24 cellular contexts compared by ENCODE assay signal in genomic region chr1:171421413-171422020, GRCh38.
DNase-seq lines count a peak whose midpoint lies in the region; ATAC-seq, FAIRE-seq and TF ChIP-seq lines count a peak whose summit lies in the region.
"Had no signal": no experiment of that assay in that cellular context is flagged by ENCODE, and none has a peak within 500 bp of the region (broad histone marks: within the 10 kb centered on the region; RNA-seq: fewer than 3 reads in every experiment).

No MANE protein-coding gene starts in this region.

- H2BK15ac ChIP-seq in H9 (ENCODE audit: low read depth, low read length), result no peak overlapping the region

- no peaks in the 10 kb centered on the region for H3K9me3 Mint-ChIP-seq in activated naive CD4-positive, alpha-beta T cell treated with anti-CD3 and anti-CD28 coated beads, Interleukin-2, amount 50 U/mL, for 72 hours
- H3K9me3 Mint-ChIP-seq in H9, result peaks cover 17 to 28% of the 10 kb centered on the region in 2 experiments
- peaks cover 13% of the 10 kb centered on the region for H3K9me3 Mint-ChIP-seq in neural progenitor cell

- in situ Hi-C loops in K562 (cut with MboI), result no loop called here

- H3K18ac ChIP-seq in H9 (ENCODE audit: insufficient read length, low read depth, low read length), result peak overlapping the region; percentile 75

- H3K27me3 Mint-ChIP-seq in H9 (ENCODE audit: low read depth) (no peaks in the 10 kb centered on the region), neural progenitor cell (ENCODE audit: insufficient read depth, low read depth) (no peaks in the 10 kb centered on the region)
- H3K27me3 Mint-ChIP-seq: naive thymus-derived CD4-positive, alpha-beta T cell had no signal

- no peaks in the 10 kb centered on the region for H3K23me2 ChIP-seq in H9 (ENCODE audit: insufficient read length, low read depth, low read length, poor library complexity, severe bottlenecking)

- H4K20me1 ChIP-seq in H9 (ENCODE audit: control insufficient read depth, insufficient read depth, insufficient read length) (no peaks in the 10 kb centered on the region), K562 (replicated peaks; ENCODE audit: control insufficient read depth, insufficient read depth, low read length) (no peaks in the 10 kb centered on the region), neural progenitor cell (ENCODE audit: low read depth) (no peaks in the 10 kb centered on the region)

- no peak overlapping the region for H3K23ac ChIP-seq in H9 (ENCODE audit: insufficient read length, low read depth, low read length)

- peak overlapping the region; percentile 61 to 70 for H3K27ac Mint-ChIP-seq in activated naive CD4-positive, alpha-beta T cell treated with anti-CD3 and anti-CD28 coated beads, Interleukin-2, amount 50 U/mL, for 72 hours
- H3K27ac Mint-ChIP-seq in H9 (peak overlapping the region; percentile 11 to 94 (median 64); a peak in 5 of 7 replicates), neural progenitor cell (no peak overlapping the region)
- H3K27ac Mint-ChIP-seq: T-helper 1 cell treated with Interleukin-12 subunit alpha and Interleukin-12 subunit beta and Interleukin-4 antibody, amounts not matched to agents 30 μg/mL and 1 μg/mL, for 36 hours had no signal

- TF ChIP-seq RAD21 in K562 (CRISPR knock-in tag; conservative IDR thresholded peaks at IDR 0.05 in 1 of 2, IDR thresholded peaks at IDR 0.05 in 1 of 2), result no peak

- H2BK5ac ChIP-seq in H9 (ENCODE audit: insufficient read length, low read length), result peak overlapping the region; percentile 55

- H3K9me3 ChIP-seq in H9 (ENCODE audit: control insufficient read depth, low read depth, low read length) (no peaks in the 10 kb centered on the region), K562 (replicated peaks; ENCODE audit: control insufficient read depth, insufficient read depth, low read depth, low read length) (no peaks in the 10 kb centered on the region), neural progenitor cell (ENCODE audit: low read depth) (peaks cover 6% of the 10 kb centered on the region)
- H3K9me3 ChIP-seq: right lobe of liver, thoracic aorta had no signal

- peak overlapping the region; percentile 76 for H3K14ac ChIP-seq in H9 (ENCODE audit: insufficient read depth, low read length)

- H3T11ph ChIP-seq in H9 (ENCODE audit: low read length), result no peak overlapping the region

- H3F3A ChIP-seq in neural progenitor cell (ENCODE audit: low read depth), result no peaks in the 10 kb centered on the region

- no peak overlapping the region for H2BK12ac ChIP-seq in H9 (ENCODE audit: insufficient read length, low read depth, low read length)

- peak overlapping the region; percentile 19 for H2BK120ac ChIP-seq in H9 (ENCODE audit: low read depth, low read length, poor library complexity, severe bottlenecking)

- peaks cover 0 to 7% of the 10 kb centered on the region in 2 donors for H3K36me3 Mint-ChIP-seq in activated naive CD4-positive, alpha-beta T cell treated with anti-CD3 and anti-CD28 coated beads, Interleukin-2, amount 50 U/mL, for 72 hours
- H3K36me3 Mint-ChIP-seq in H9 (ENCODE audit: insufficient read depth in 1 of 3, low read depth in 3 of 3) (peaks cover 7 to 16% (median 14%) of the 10 kb centered on the region in 3 experiments), neural progenitor cell (peaks cover 2% of the 10 kb centered on the region)
- H3K36me3 Mint-ChIP-seq: CD8-positive, alpha-beta memory T cell; naive thymus-derived CD4-positive, alpha-beta T cell had no signal

- H3K4me3 ChIP-seq in K562, result no peak overlapping the region
- H3K4me3 ChIP-seq in neural progenitor cell, result no peak overlapping the region
- H3K4me3 ChIP-seq: right lobe of liver, thoracic aorta had no signal

- H3K4me1 ChIP-seq in H9 (ENCODE audit: insufficient read depth, low read length), result peaks cover 7% of the 10 kb centered on the region; the same call in 1 of the 2 replicates
- no peaks in the 10 kb centered on the region for H3K4me1 ChIP-seq in K562 (replicated peaks in 1 of 2; ENCODE audit: control insufficient read depth in 2 of 2, insufficient read depth in 2 of 2, low read length in 2 of 2)
- H3K4me1 ChIP-seq in neural progenitor cell, result no peaks in the 10 kb centered on the region
- H3K4me1 ChIP-seq: right lobe of liver had no signal

- H3K4me3 Mint-ChIP-seq in H9 (no peak overlapping the region), neural progenitor cell (no peak overlapping the region)
- H3K4me3 Mint-ChIP-seq: T-helper 1 cell treated with Interleukin-12 subunit alpha and Interleukin-12 subunit beta and Interleukin-4 antibody, amounts not matched to agents 30 μg/mL and 1 μg/mL, for 36 hours had no signal

- H3K56ac ChIP-seq in H9 (ENCODE audit: insufficient read length, low read depth, low read length), result no peak overlapping the region

- no peaks in the 10 kb centered on the region for H3K9me1 ChIP-seq in K562 (ENCODE audit: control insufficient read depth, insufficient read depth, low read length)

- POLR2A ChIA-PET in K562 (lab: Yijun Ruan, JAX), result no interaction called here

- H3K36me3 ChIP-seq in K562 (ENCODE audit: control insufficient read depth, insufficient read depth, low read length) (no peaks in the 10 kb centered on the region), neural progenitor cell (no peaks in the 10 kb centered on the region)
- H3K36me3 ChIP-seq: heart right ventricle, right lobe of liver, thoracic aorta, WERI-Rb-1 had no signal

- no peak for FAIRE-seq in K562 (lab: Jason Lieb, UNC)
- FAIRE-seq: astrocyte had no signal

- H2AK5ac ChIP-seq in H9 (ENCODE audit: insufficient read length, low read length), result no peak overlapping the region

- no peak overlapping the region for H3K4ac ChIP-seq in H9 (ENCODE audit: low read depth, low read length)

- DNase-seq in activated naive CD4-positive, alpha-beta T cell treated with anti-CD3 and anti-CD28 coated beads, Interleukin-2, amount 50 U/mL, for 72 hours (ENCODE audit: low spot score in 2 of 2), result no peak
- no peak for DNase-seq in activated naive CD4-positive, alpha-beta T cell treated with anti-CD3 and anti-CD28 coated beads, Interleukin-2, amount 50 U/mL, for 16 hours
- DNase-seq in H9 (no peak), K562 (ENCODE audit: extremely low read depth in 1 of 4, low spot score in 3 of 4) (no peak), neural progenitor cell (ENCODE audit: low spot score) (no peak), NOMO-1 treated with DMSO at 0.1 percent for 48 hours (lab: John Stamatoyannopoulos, UW; ENCODE audit: unreplicated experiment) (no peak), NCI-H146 (lab: John Stamatoyannopoulos, UW) (no peak)
- no peak for DNase-seq in activated effector memory CD4-positive, alpha-beta T cell treated with anti-CD3 and anti-CD28 coated beads, Interleukin-2, amount 50 U/mL, for 16 hours
- DNase-seq: activated CD8-positive, alpha-beta memory T cell treated with anti-CD3 and anti-CD28 coated beads for 24 hours; CD8-positive, alpha-beta memory T cell; effector CD8-positive, alpha-beta T cell; heart right ventricle; islet precursor cell; Kasumi-1; mesenchymal stem cell; naive thymus-derived CD4-positive, alpha-beta T cell; NCI-H1092; NCI-H2081 treated with DMSO at 0.1 percent for 48 hours; NCI-H524; right lobe of liver; WERI-Rb-1 had no signal

- BruUV-seq in K562 (replicated peaks; lab: Mats Ljungman, UMichigan), result no TSS peak

- H4K5ac ChIP-seq in H9 (ENCODE audit: insufficient read length, low read depth, low read length), result peak overlapping the region; percentile 28

- no peaks in the 10 kb centered on the region for H3K79me1 ChIP-seq in H9 (ENCODE audit: insufficient read depth, low read depth, low read length, poor library complexity, severe bottlenecking)

- H3K27me3 ChIP-seq in H9 (ENCODE audit: insufficient read depth, low read length), result no peaks in the 10 kb centered on the region
- peaks cover 11 to 33% of the 10 kb centered on the region in 2 experiments for H3K27me3 ChIP-seq in K562 (ENCODE audit: control insufficient read depth in 2 of 2, insufficient read depth in 2 of 2, low read length in 2 of 2)
- H3K27me3 ChIP-seq in neural progenitor cell, result no peaks in the 10 kb centered on the region
- H3K27me3 ChIP-seq: heart right ventricle, right lobe of liver had no signal

- no peaks in the 10 kb centered on the region for H3K79me2 ChIP-seq in H9 (ENCODE audit: insufficient read depth, low read length)
- no peaks in the 10 kb centered on the region for H3K79me2 ChIP-seq in K562 (ENCODE audit: control insufficient read depth, insufficient read depth, low read length)
- no peaks in the 10 kb centered on the region for H3K79me2 ChIP-seq in neural progenitor cell (ENCODE audit: low read depth)

- H3K4me1 Mint-ChIP-seq in H9, result peaks cover 29 to 35% of the 10 kb centered on the region in 2 experiments
- H3K4me1 Mint-ChIP-seq in neural progenitor cell, result no peaks in the 10 kb centered on the region

- CTCF ChIA-PET in K562 (lab: Yijun Ruan, JAX; ENCODE audit: low intra/inter-chr PET ratio), result interaction anchor here (0.6 to 0.7 kb wide), 3 partner anchors 9 to 20 kb away, joined by 3 to 4 read pairs (median 4); no protein-coding TSS in a partner anchor

- TF ChIP-seq POLR2A in K562 (conservative IDR thresholded peaks at IDR 0.05), result no peak

- no CpG with 5 or more reads among the region's 10 CpGs for WGBS in H9 (ENCODE audit: extremely low coverage, insufficient read length, low lambda C conversion rate)
- WGBS in K562 (ENCODE audit: insufficient coverage, low coverage, missing lambda C conversion rate), result 0% methylated on average over 10 of the region's 10 CpGs

- TF ChIP-seq EP300 in K562 (IDR thresholded peaks at IDR 0.05; ENCODE audit: low read length), result no peak

- H4K8ac ChIP-seq in H9 (replicated peaks; ENCODE audit: insufficient read length, low read depth, low read length), result peak overlapping the region; percentile 64

- H3K9ac ChIP-seq in H9 (ENCODE audit: extremely low read depth, insufficient read length, low read length) (no peak overlapping the region), K562 (ENCODE audit: insufficient read depth in 1 of 2, low read depth in 2 of 2, low read length in 2 of 2) (no peak overlapping the region), neural progenitor cell (no peak overlapping the region)

- TF ChIP-seq CTCF in H9 (conservative IDR thresholded peaks at IDR 0.05), result no peak
- TF ChIP-seq CTCF in K562 (IDR thresholded peaks at IDR 0.05 in 2 of 3, conservative IDR thresholded peaks at IDR 0.05 in 1 of 3; ENCODE audit: insufficient read depth in 2 of 3, low read depth in 1 of 3, low read length in 3 of 3), result no peak
- no peak for TF ChIP-seq CTCF in neural progenitor cell (IDR thresholded peaks at IDR 0.05)

- no peak for ATAC-seq in activated naive CD4-positive, alpha-beta T cell treated with anti-CD3 and anti-CD28 coated beads, Interleukin-2, amount 50 U/mL, for 72 hours
- ATAC-seq in K562, result no peak
- ATAC-seq: right lobe of liver had no signal

- no peak overlapping the region for H3K4me2 ChIP-seq in H9 (ENCODE audit: insufficient read depth, insufficient read length, low read length)
- H3K4me2 ChIP-seq in K562 (ENCODE audit: insufficient read depth, low read length), result no peak overlapping the region
- no peak overlapping the region for H3K4me2 ChIP-seq in neural progenitor cell

- intact Hi-C loops in K562 (cut with micrococcal nuclease), result no loop called here

- H2AFZ ChIP-seq in H9 (ENCODE audit: low read length), result peak overlapping the region; percentile 92
- H2AFZ ChIP-seq in K562 (ENCODE audit: low read depth, low read length), result 0 out of 2 replicates have a peak overlapping the region, but pooled peaks have one; percentile 18
- peak overlapping the region; percentile 79 for H2AFZ ChIP-seq in neural progenitor cell (replicated peaks)

- peak overlapping the region; percentile 29 for H2BK20ac ChIP-seq in H9 (ENCODE audit: low read depth, low read length, poor library complexity, severe bottlenecking)

- peak overlapping the region; percentile 43 for H3K27ac ChIP-seq in H9 (ENCODE audit: insufficient read length, low read depth, low read length)
- H3K27ac ChIP-seq in K562 (ENCODE audit: extremely low read depth, low read depth, low read length), result no peak overlapping the region
- no peak overlapping the region for H3K27ac ChIP-seq in neural progenitor cell
- H3K27ac ChIP-seq: right lobe of liver, thoracic aorta, WERI-Rb-1 had no signal

- no peak overlapping the region for H4K91ac ChIP-seq in H9 (ENCODE audit: insufficient read length, low read depth, low read length)

Comparison
In these comparisons a context has a peak if more than half of its experiments do, and no peak if none do; other contexts are left out.
1. H2AFZ ChIP-seq: peak in every context shown above with its lines; median percentile 92 in H9; 79 in neural progenitor cell; 18 in K562.